1 cellular context compared by ENCODE assay signal in the genomic region with DNA sequence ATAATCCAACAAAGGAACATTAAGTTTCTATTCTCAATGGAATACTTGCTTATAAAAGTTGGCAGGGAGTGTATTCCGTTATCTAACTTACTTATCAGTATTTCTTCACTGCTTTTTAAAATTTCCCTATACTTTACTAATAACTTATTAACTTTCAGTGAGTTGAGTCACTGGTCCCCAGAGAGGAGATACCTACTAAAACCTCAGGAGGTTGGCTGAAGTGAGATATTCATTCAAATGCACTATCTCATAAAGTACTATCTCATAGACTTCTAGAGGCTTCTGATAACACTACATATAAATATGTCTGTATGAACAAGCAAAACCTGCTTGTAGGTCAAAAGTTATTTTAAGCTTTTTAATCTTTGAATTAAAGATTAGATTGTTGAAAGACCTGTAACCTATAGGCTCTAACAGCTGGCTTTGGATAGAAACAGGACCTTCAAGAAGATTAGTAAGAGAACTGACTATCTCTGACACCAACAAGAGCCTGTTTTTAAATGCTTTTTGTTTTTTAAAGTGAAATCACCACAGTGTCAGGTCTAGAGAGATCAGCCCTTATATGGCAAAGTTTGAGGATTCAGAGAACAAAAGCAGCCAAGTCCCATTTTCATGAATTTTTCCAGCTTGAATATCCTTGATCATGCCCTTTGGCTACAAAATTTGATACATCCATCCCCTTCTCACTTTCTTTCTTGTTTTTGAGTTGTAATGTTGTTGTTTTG.
TF ChIP-seq lines count a peak whose summit lies in the region.

No MANE protein-coding gene starts in this region.

TF ChIP-seq in endothelial cell of umbilical vein, 7 proteins besides CTCF, POLR2A, EP300 and RAD21:
- TF ChIP-seq MYC (IDR thresholded peaks at IDR 0.05; ENCODE audit: low read depth, low read length) = no peak
